Comparison of ENCODE assay signal across 1 cellular context in genomic region chr5:40441733-40442132, GRCh38.
TF ChIP-seq lines count a peak whose summit lies in the region.

No MANE protein-coding gene starts in this region.

TF ChIP-seq in SK-N-SH, 30 proteins besides CTCF, POLR2A, EP300 and RAD21 (continued from another document):
- TF ChIP-seq SMC3 (IDR thresholded peaks at IDR 0.05; ENCODE audit: low read depth, low read length), result no peak
